In genomic region chr10:21528452-21529235, GRCh38 we compare ENCODE assay signal across 9 cellular contexts. TPM values are rescaled to one million over a fixed set of nuclear protein-coding genes. Genes with fewer than 3 reads are reported as not detected.
DNase-seq lines count a peak whose midpoint lies in the region; ATAC-seq and TF ChIP-seq lines count a peak whose summit lies in the region.
"Had no signal": no experiment of that assay in that cellular context is flagged by ENCODE, and none has a peak within 500 bp of the region (broad histone marks: within the 10 kb centered on the region; RNA-seq: fewer than 3 reads in every experiment).

No MANE protein-coding gene starts in this region.

- H3K4me1 ChIP-seq in adipocyte (ENCODE audit: control insufficient read depth, insufficient read depth, low read length): peaks cover 24% of the 10 kb centered on the region
- peaks cover 0 to 43% (median 6%) of the 10 kb centered on the region in 4 donors for H3K4me1 ChIP-seq in tibial nerve

- TF ChIP-seq EP300 in tibial nerve (IDR thresholded peaks at IDR 0.05): peak in 1 of 2 donors; percentile 13

- H3K9me3 ChIP-seq in adipocyte (ENCODE audit: control insufficient read depth, low read length) (no peaks in the 10 kb centered on the region), tibial nerve (no peaks in the 10 kb centered on the region)

- ATAC-seq in activated naive CD8-positive, alpha-beta T cell treated with anti-CD3 and anti-CD28 coated beads, Interleukin-2, amount 50 U/mL, for 24 hours: no peak

- no peaks in the 10 kb centered on the region for H3K36me3 Mint-ChIP-seq in activated naive CD8-positive, alpha-beta T cell treated with anti-CD3 and anti-CD28 coated beads, Interleukin-2, amount 50 U/mL, for 24 hours (ENCODE audit: low read depth)
- H3K36me3 Mint-ChIP-seq in activated naive CD8-positive, alpha-beta T cell treated with anti-CD3 and anti-CD28 coated beads for 36 hours: no peaks in the 10 kb centered on the region
- H3K36me3 Mint-ChIP-seq in immature natural killer cell: peaks cover 0 to under 1% (median 0%) of the 10 kb centered on the region in 3 donors

- H3K27ac Mint-ChIP-seq in activated naive CD8-positive, alpha-beta T cell treated with anti-CD3 and anti-CD28 coated beads, Interleukin-2, amount 50 U/mL, for 24 hours: peak overlapping the region; percentile 66
- no peak overlapping the region for H3K27ac Mint-ChIP-seq in activated naive CD8-positive, alpha-beta T cell treated with anti-CD3 and anti-CD28 coated beads for 36 hours
- no peak overlapping the region for H3K27ac Mint-ChIP-seq in immature natural killer cell
- H3K27ac Mint-ChIP-seq: activated B cell treated with CpG ODN at 0.5 μM for 24 hours had no signal

- 54 to 58% methylated on average over 11 of the region's 11 CpGs for WGBS in tibial nerve, 2 donors

- H3K4me3 Mint-ChIP-seq in activated naive CD8-positive, alpha-beta T cell treated with anti-CD3 and anti-CD28 coated beads, Interleukin-2, amount 50 U/mL, for 24 hours: no peak overlapping the region
- no peak overlapping the region for H3K4me3 Mint-ChIP-seq in activated naive CD8-positive, alpha-beta T cell treated with anti-CD3 and anti-CD28 coated beads for 36 hours
- H3K4me3 Mint-ChIP-seq in immature natural killer cell: peak overlapping the region in 2 of 5 donors; percentile 39 to 42

- H3K27me3 ChIP-seq in adipocyte (replicated peaks; ENCODE audit: control insufficient read depth, insufficient read depth, low read length) (no peaks in the 10 kb centered on the region), tibial nerve (no peaks in the 10 kb centered on the region)

- peaks cover 42% of the 10 kb centered on the region for H3K4me1 Mint-ChIP-seq in activated naive CD8-positive, alpha-beta T cell treated with anti-CD3 and anti-CD28 coated beads, Interleukin-2, amount 50 U/mL, for 24 hours
- H3K4me1 Mint-ChIP-seq in activated naive CD8-positive, alpha-beta T cell treated with anti-CD3 and anti-CD28 coated beads for 36 hours: peaks cover 39% of the 10 kb centered on the region
- H3K4me1 Mint-ChIP-seq in immature natural killer cell: peaks cover 32 to 44% of the 10 kb centered on the region in 2 donors

- H3K27me3 Mint-ChIP-seq in activated naive CD8-positive, alpha-beta T cell treated with anti-CD3 and anti-CD28 coated beads, Interleukin-2, amount 50 U/mL, for 24 hours: peaks cover 31% of the 10 kb centered on the region
- peaks cover 50% of the 10 kb centered on the region for H3K27me3 Mint-ChIP-seq in activated naive CD8-positive, alpha-beta T cell treated with anti-CD3 and anti-CD28 coated beads for 36 hours
- peaks cover 36 to 55% (median 38%) of the 10 kb centered on the region in 3 donors for H3K27me3 Mint-ChIP-seq in immature natural killer cell (ENCODE audit: low read depth in 3 of 3)

- TF ChIP-seq CTCF in tibial nerve (IDR thresholded peaks at IDR 0.05): no peak

- H3K36me3 ChIP-seq in adipocyte (ENCODE audit: control insufficient read depth, insufficient read depth, low read length, severe bottlenecking): no peaks in the 10 kb centered on the region
- H3K36me3 ChIP-seq in tibial nerve: no peaks in the 10 kb centered on the region

- no peaks in the 10 kb centered on the region for H3K9me3 Mint-ChIP-seq in activated naive CD8-positive, alpha-beta T cell treated with anti-CD3 and anti-CD28 coated beads, Interleukin-2, amount 50 U/mL, for 24 hours
- H3K9me3 Mint-ChIP-seq in activated naive CD8-positive, alpha-beta T cell treated with anti-CD3 and anti-CD28 coated beads for 36 hours: no peaks in the 10 kb centered on the region
- H3K9me3 Mint-ChIP-seq in immature natural killer cell: peaks cover 0 to 5% (median 0%) of the 10 kb centered on the region in 6 donors
- H3K9me3 Mint-ChIP-seq: activated B cell treated with CpG ODN at 0.5 μM for 24 hours had no signal

- H3K27ac ChIP-seq in tibial nerve: peak overlapping the region; percentile 95 to 99 (median 97)

- H3K4me3 ChIP-seq in adipocyte (ENCODE audit: low read length) (peak overlapping the region; percentile 91), tibial nerve (peak overlapping the region; percentile 37 to 73 (median 64))

- TF ChIP-seq POLR2A in tibial nerve (IDR thresholded peaks at IDR 0.05): no peak

- peak overlapping the region; percentile 98 for H3K9ac ChIP-seq in adipocyte (ENCODE audit: low read length)

- no peak for DNase-seq in activated naive CD8-positive, alpha-beta T cell treated with anti-CD3 and anti-CD28 coated beads, Interleukin-2, amount 50 U/mL, for 24 hours
- no peak for DNase-seq in activated naive CD8-positive, alpha-beta T cell treated with anti-CD3 and anti-CD28 coated beads for 36 hours
- DNase-seq in adipocyte (ENCODE audit: low read depth) (no peak), left kidney (ENCODE audit: low read depth, low spot score) (peak; percentile 75), tibial nerve (ENCODE audit: low spot score in 2 of 2) (no peak), immature natural killer cell (no peak), MV-4-11 (lab: John Stamatoyannopoulos, UW) (no peak)
- no peak for DNase-seq in activated CD4-positive, CD25-positive, alpha-beta regulatory T cell treated with anti-CD3 and anti-CD28 coated beads, Interleukin-2, amount 50 U/mL, for 72 hours
- DNase-seq: activated B cell treated with CpG ODN at 0.5 μM for 24 hours had no signal

RNA-seq across cellular contexts. Expression of gene SKIDA1, which starts 3.2 kb away (rescaled TPM):
- under 1 TPM in 1 of 2 experiments, not detected in 1; 0.54 TPM for total RNA-seq in activated naive CD8-positive, alpha-beta T cell treated with anti-CD3 and anti-CD28 coated beads for 36 hours
- 1 to 10 TPM in 3 of 4 donors, under 1 TPM in 1; 0.39 to 5.2 (median 2.3) TPM for total RNA-seq in tibial nerve
- not detected for polyA plus RNA-seq in immature natural killer cell

RNA-seq across cellular contexts. Expression of gene MLLT10, which starts 5.4 kb away (rescaled TPM):
- total RNA-seq in activated naive CD8-positive, alpha-beta T cell treated with anti-CD3 and anti-CD28 coated beads for 36 hours: 10 to 100 TPM; 33.9 to 36.2 TPM
- 10 to 100 TPM; 40.6 to 60.9 (median 47.5) TPM for total RNA-seq in tibial nerve
- 1 to 10 TPM in 2 of 3 donors, under 1 TPM in 1; 0.81 to 5.1 (median 4.8) TPM for polyA plus RNA-seq in immature natural killer cell
